ENCODE assay signal across 9 cellular contexts in genomic region chr1:201504799-201505504, GRCh38. TPM values are rescaled to one million over a fixed set of nuclear protein-coding genes. Genes with fewer than 3 reads are reported as not detected.
A peak's percentile ranks its signal among the peaks of the same experiment; 100 is the strongest.
DNase-seq lines count a peak whose midpoint lies in the region; ATAC-seq, FAIRE-seq and TF ChIP-seq lines count a peak whose summit lies in the region.
"Had no signal": no experiment of that assay in that cellular context is flagged by ENCODE, and none has a peak within 500 bp of the region (broad histone marks: within the 10 kb centered on the region; RNA-seq: fewer than 3 reads in every experiment).

No MANE protein-coding gene starts in this region.

- TF ChIP-seq CTCF in LNCaP clone FGC (IDR thresholded peaks at IDR 0.05; ENCODE audit: control insufficient read depth, extremely low read depth, insufficient read depth), result no peak
- TF ChIP-seq CTCF in astrocyte (IDR thresholded peaks at IDR 0.05; ENCODE audit: insufficient read depth, low read depth, low read length), result no peak
- TF ChIP-seq CTCF in mesothelial cell of epicardium (IDR thresholded peaks at IDR 0.05; ENCODE audit: unreplicated experiment), result no peak

- DNase-seq in AG08396 (ENCODE audit: low spot score) (peak; percentile 2), LNCaP clone FGC (ENCODE audit: low read depth) (no peak), astrocyte (ENCODE audit: low read depth) (no peak), mesothelial cell of epicardium (ENCODE audit: low spot score in 2 of 2, unreplicated experiment in 2 of 2) (no peak), DMS 273 (lab: John Stamatoyannopoulos, UW; ENCODE audit: unreplicated experiment) (no peak), COLO829 (ENCODE audit: low spot score) (no peak), KBM-7 (no peak)

- H3K36me3 Mint-ChIP-seq in astrocyte (ENCODE audit: low read depth, unreplicated experiment), result peaks cover 2% of the 10 kb centered on the region
- no peaks in the 10 kb centered on the region for H3K36me3 Mint-ChIP-seq in mesothelial cell of epicardium

- peaks cover 76% of the 10 kb centered on the region for H3K79me2 ChIP-seq in astrocyte (ENCODE audit: insufficient read depth, low read length)

- no peak for ATAC-seq in GM18520 (IDR thresholded peaks at IDR 0.05; ENCODE audit: unreplicated experiment)

- H3K27ac ChIP-seq in astrocyte (ENCODE audit: low read depth, low read length), result peak overlapping the region; percentile 97

- no peak for FAIRE-seq in astrocyte (lab: Jason Lieb, UNC)
- FAIRE-seq: islet of Langerhans had no signal

- H3K4me1 ChIP-seq in astrocyte (ENCODE audit: insufficient read depth, low read length), result peaks cover 79% of the 10 kb centered on the region

- H3K4me2 ChIP-seq in astrocyte (ENCODE audit: low read length), result peak overlapping the region; percentile 99

- H3K27me3 ChIP-seq in astrocyte (ENCODE audit: insufficient read depth, low read length), result no peaks in the 10 kb centered on the region

- H3K4me1 Mint-ChIP-seq in astrocyte (ENCODE audit: low read depth, unreplicated experiment), result peaks cover 54% of the 10 kb centered on the region
- H3K4me1 Mint-ChIP-seq in mesothelial cell of epicardium, result peaks cover 61% of the 10 kb centered on the region

- H3K9me3 ChIP-seq in astrocyte (ENCODE audit: insufficient read depth, low read depth, low read length), result no peaks in the 10 kb centered on the region

- in situ Hi-C loops in KBM-7 (cut with MboI; ENCODE audit: low pct_unique_long_range_greater_than_20kb, low sequenced_read_pairs), result no loop called here

- H3K27ac Mint-ChIP-seq in astrocyte (ENCODE audit: unreplicated experiment) (peak overlapping the region; percentile 98), mesothelial cell of epicardium (peak overlapping the region; percentile 99)

- H3K9me3 Mint-ChIP-seq in astrocyte (ENCODE audit: unreplicated experiment) (no peaks in the 10 kb centered on the region), mesothelial cell of epicardium (no peaks in the 10 kb centered on the region)

- H3K4me3 ChIP-seq in LNCaP clone FGC (ENCODE audit: low read depth, low read length) (peak overlapping the region; percentile 81), astrocyte (ENCODE audit: insufficient read depth, low read depth, low read length) (peak overlapping the region; percentile 84)

- H4K20me1 ChIP-seq in astrocyte (ENCODE audit: insufficient read depth, low read length), result peaks cover 37% of the 10 kb centered on the region

- no peak overlapping the region for H2AFZ ChIP-seq in astrocyte (ENCODE audit: low read depth, low read length)

- no peaks in the 10 kb centered on the region for H3K36me3 ChIP-seq in astrocyte (ENCODE audit: insufficient read depth, low read length)

- no peaks in the 10 kb centered on the region for H3K27me3 Mint-ChIP-seq in astrocyte (ENCODE audit: low read depth, unreplicated experiment)
- H3K27me3 Mint-ChIP-seq in mesothelial cell of epicardium (ENCODE audit: low read depth), result no peaks in the 10 kb centered on the region

- peak overlapping the region; percentile 89 for H3K4me3 Mint-ChIP-seq in astrocyte (ENCODE audit: unreplicated experiment)
- no peak overlapping the region for H3K4me3 Mint-ChIP-seq in mesothelial cell of epicardium

- H3K9ac ChIP-seq in astrocyte (ENCODE audit: low read length), result peak overlapping the region; percentile 93

RNA-seq across cellular contexts. Expression of gene CSRP1, which starts 2.0 kb away (rescaled TPM):
- total RNA-seq in astrocyte (289 and 317 TPM in 2 replicates), mesothelial cell of epicardium (10.4 to 11.4 TPM (median 10.7 TPM) in 3 replicates)

RNA-seq across cellular contexts. Expression of gene NAV1, which starts 34.0 kb away (rescaled TPM):
- total RNA-seq in astrocyte, result 79.7 and 85.2 TPM in 2 replicates
- 88.8 to 95.9 TPM (median 95.4 TPM) in 3 replicates for total RNA-seq in mesothelial cell of epicardium

RNA-seq across cellular contexts. Expression of gene PHLDA3, which starts 36.0 kb away (rescaled TPM):
- total RNA-seq in astrocyte (150 and 152 TPM in 2 replicates), mesothelial cell of epicardium (84.0 to 92.8 TPM (median 87.5 TPM) in 3 replicates)

Comparison
In these comparisons a context has a peak if more than half of its experiments do, and no peak if none do; other contexts are left out.
1. RNA of gene CSRP1, which starts 2.0 kb away (total RNA-seq): 289 to 317 TPM in astrocyte; 10.4 to 11.4 TPM in mesothelial cell of epicardium; every median in the first group is over 10 times any median in the second.